ENCODE assay signal across 14 cellular contexts in genomic region chr2:233736868-233737653, GRCh38. TPM values are rescaled to one million over a fixed set of nuclear protein-coding genes. Genes with fewer than 3 reads are reported as not detected.
"Had no signal": no experiment of that assay in that cellular context is flagged by ENCODE, and none has a peak within 500 bp of the region (broad histone marks: within the 10 kb centered on the region; RNA-seq: fewer than 3 reads in every experiment).

No MANE protein-coding gene starts in this region.

RNA-seq across cellular contexts. Expression of gene UGT1A3, which starts 8.2 kb away (rescaled TPM):
- total RNA-seq: dermis microvascular lymphatic vessel endothelial cell; heart right ventricle; kidney epithelial cell; left cardiac atrium; left ventricle myocardium superior; lung; mononuclear cell; naive thymus-derived CD4-positive, alpha-beta T cell; occipital lobe; ovary; psoas muscle; right cardiac atrium; thoracic aorta; tibial nerve had no signal
- polyA plus RNA-seq: heart right ventricle; lung; naive thymus-derived CD4-positive, alpha-beta T cell; ovary; psoas muscle; right cardiac atrium had no signal

RNA-seq across cellular contexts. Expression of gene UGT1A4, which starts 18.5 kb away (rescaled TPM):
- total RNA-seq: dermis microvascular lymphatic vessel endothelial cell; heart right ventricle; kidney epithelial cell; left cardiac atrium; left ventricle myocardium superior; mononuclear cell; naive thymus-derived CD4-positive, alpha-beta T cell; occipital lobe; psoas muscle; right cardiac atrium; thoracic aorta; tibial nerve had no signal
- polyA plus RNA-seq: heart right ventricle; naive thymus-derived CD4-positive, alpha-beta T cell; ovary; psoas muscle had no signal

RNA-seq across cellular contexts. Expression of gene UGT1A1, which starts 23.0 kb away (rescaled TPM):
- total RNA-seq: dermis microvascular lymphatic vessel endothelial cell; heart right ventricle; kidney epithelial cell; left cardiac atrium; left ventricle myocardium superior; mononuclear cell; naive thymus-derived CD4-positive, alpha-beta T cell; occipital lobe; psoas muscle; right cardiac atrium; thoracic aorta; tibial nerve had no signal
- polyA plus RNA-seq: heart right ventricle; naive thymus-derived CD4-positive, alpha-beta T cell; ovary; right cardiac atrium had no signal

RNA-seq across cellular contexts. Expression of gene UGT1A5, which starts 24.4 kb away (rescaled TPM):
- total RNA-seq: dermis microvascular lymphatic vessel endothelial cell; heart right ventricle; kidney epithelial cell; left cardiac atrium; left ventricle myocardium superior; mononuclear cell; naive thymus-derived CD4-positive, alpha-beta T cell; occipital lobe; ovary; psoas muscle; right cardiac atrium; thoracic aorta; tibial nerve had no signal
- polyA plus RNA-seq: heart right ventricle; lung; naive thymus-derived CD4-positive, alpha-beta T cell; ovary; psoas muscle; right cardiac atrium had no signal

RNA-seq across cellular contexts. Expression of gene MROH2A, which starts 41.1 kb away (rescaled TPM):
- total RNA-seq: dermis microvascular lymphatic vessel endothelial cell; heart right ventricle; kidney epithelial cell; left cardiac atrium; left ventricle myocardium superior; mononuclear cell; naive thymus-derived CD4-positive, alpha-beta T cell; occipital lobe; ovary; psoas muscle; right cardiac atrium; thoracic aorta; tibial nerve had no signal
- polyA plus RNA-seq: heart right ventricle; lung; naive thymus-derived CD4-positive, alpha-beta T cell; ovary; psoas muscle; right cardiac atrium had no signal
